ENCODE assay signal across 8 cellular contexts in genomic region chr2:231708050-231708772, GRCh38. TPM values are rescaled to one million over a fixed set of nuclear protein-coding genes. Genes with fewer than 3 reads are reported as not detected.
DNase-seq lines count a peak whose midpoint lies in the region; ATAC-seq and TF ChIP-seq lines count a peak whose summit lies in the region.

TSS of gene PTMA (plus strand) at chr2:231708525. CDS start at chr2:231708707, 182 bp downstream.

- ATAC-seq in gastroesophageal sphincter = peak; percentile 85

- TF ChIP-seq POLR2A in NB4 (IDR thresholded peaks at IDR 0.05; ENCODE audit: extremely low read depth, insufficient read length) (peak; percentile 96), gastroesophageal sphincter (IDR thresholded peaks at IDR 0.05) (peak; percentile 98 to 99)

- peaks cover 3% of the 10 kb centered on the region; the same call in 1 of the 2 replicates for H3K27me3 Mint-ChIP-seq in HFFc6 (ENCODE audit: insufficient read depth)
- peaks cover 5% of the 10 kb centered on the region for H3K27me3 Mint-ChIP-seq in activated naive CD4-positive, alpha-beta T cell treated with anti-CD3 and anti-CD28 coated beads, Interleukin-2, amount 10 ng/mL, durations not matched to agents 7 days and 5 days

- H3K9me3 ChIP-seq in SK-N-MC (ENCODE audit: low read depth, low read length) = 0 out of 2 replicates have a peak, but pooled peaks cover 3% of the 10 kb centered on the region
- H3K9me3 ChIP-seq in gastroesophageal sphincter = no peaks in the 10 kb centered on the region

- DNase-seq in GM04503 (ENCODE audit: low read depth) (peak; percentile 93), HFFc6 (peak; percentile 99), NB4 (ENCODE audit: low read depth) (peak; percentile 100), SK-N-MC (ENCODE audit: low read depth, low spot score) (peak; percentile 95), non-pigmented ciliary epithelial cell (ENCODE audit: low read depth) (peak; percentile 98), superior temporal gyrus (ENCODE audit: extremely low spot score) (peak; percentile 100)
- DNase-seq in activated naive CD4-positive, alpha-beta T cell treated with anti-CD3 and anti-CD28 coated beads, Interleukin-2, amount 10 ng/mL, durations not matched to agents 7 days and 5 days = peak; percentile 99

- H3K9me3 Mint-ChIP-seq in HFFc6 = no peaks in the 10 kb centered on the region
- no peaks in the 10 kb centered on the region for H3K9me3 Mint-ChIP-seq in activated naive CD4-positive, alpha-beta T cell treated with anti-CD3 and anti-CD28 coated beads, Interleukin-2, amount 10 ng/mL, durations not matched to agents 7 days and 5 days

- H3K4me1 ChIP-seq in gastroesophageal sphincter = peaks cover 0 to 71% (median 20%) of the 10 kb centered on the region in 3 donors

- H3K4me1 Mint-ChIP-seq in HFFc6 (ENCODE audit: low read depth) = peaks cover 19% of the 10 kb centered on the region
- peaks cover 40% of the 10 kb centered on the region for H3K4me1 Mint-ChIP-seq in activated naive CD4-positive, alpha-beta T cell treated with anti-CD3 and anti-CD28 coated beads, Interleukin-2, amount 10 ng/mL, durations not matched to agents 7 days and 5 days

- H3K27ac ChIP-seq in SK-N-MC = peak within 1 kb of the TSS; percentile 94
- H3K27ac ChIP-seq in gastroesophageal sphincter = peak within 1 kb of the TSS; percentile 93 to 100 (median 100)

- peaks cover 35% of the 10 kb centered on the region for H3K36me3 ChIP-seq in SK-N-MC (ENCODE audit: insufficient read depth, low read length)
- H3K36me3 ChIP-seq in gastroesophageal sphincter = peaks cover 0 to 18% of the 10 kb centered on the region in 2 donors

- peaks cover 24% of the 10 kb centered on the region for H3K36me3 Mint-ChIP-seq in HFFc6 (ENCODE audit: low read depth)
- H3K36me3 Mint-ChIP-seq in activated naive CD4-positive, alpha-beta T cell treated with anti-CD3 and anti-CD28 coated beads, Interleukin-2, amount 10 ng/mL, durations not matched to agents 7 days and 5 days = peaks cover 30% of the 10 kb centered on the region

- WGBS in gastroesophageal sphincter (ENCODE audit: low coverage in 1 of 2), 2 donors = 0% methylated on average over 21 of the region's 83 CpGs; no CpG with 5 or more reads in 1 of the 2 donors

- peak within 1 kb of the TSS; percentile 96 for H3K4me3 Mint-ChIP-seq in HFFc6
- peak within 1 kb of the TSS; percentile 99 for H3K4me3 Mint-ChIP-seq in activated naive CD4-positive, alpha-beta T cell treated with anti-CD3 and anti-CD28 coated beads, Interleukin-2, amount 10 ng/mL, durations not matched to agents 7 days and 5 days

- H3K9ac ChIP-seq in SK-N-MC (ENCODE audit: insufficient read length) = peak within 1 kb of the TSS; percentile 98

- no peak for TF ChIP-seq CTCF in HFFc6 (IDR thresholded peaks at IDR 0.05)
- TF ChIP-seq CTCF in NB4 (IDR thresholded peaks at IDR 0.05; ENCODE audit: low read depth, low read length) = no peak
- TF ChIP-seq CTCF in gastroesophageal sphincter (IDR thresholded peaks at IDR 0.05) = peak in 2 of 4 experiments; percentile 9 to 18

- H3K4me3 ChIP-seq in NB4 (ENCODE audit: low read depth, low read length) (peak within 1 kb of the TSS; percentile 97), SK-N-MC (peak within 1 kb of the TSS; percentile 98), gastroesophageal sphincter (peak within 1 kb of the TSS; percentile 70 to 99)

- H3K27me3 ChIP-seq in gastroesophageal sphincter = no peaks in the 10 kb centered on the region

- peak within 1 kb of the TSS; percentile 99 for H3K27ac Mint-ChIP-seq in HFFc6
- peak within 1 kb of the TSS; percentile 100 for H3K27ac Mint-ChIP-seq in activated naive CD4-positive, alpha-beta T cell treated with anti-CD3 and anti-CD28 coated beads, Interleukin-2, amount 10 ng/mL, durations not matched to agents 7 days and 5 days

- TF ChIP-seq EP300 in gastroesophageal sphincter (IDR thresholded peaks at IDR 0.05) = no peak

- CTCF ChIA-PET in activated naive CD4-positive, alpha-beta T cell treated with anti-CD3 and anti-CD28 coated beads, Interleukin-2, amount 10 ng/mL, durations not matched to agents 7 days and 5 days (lab: Charles Lee) = interaction anchor here (1.7 to 4.1 kb wide), 3 partner anchors 21 to 95 kb away, joined by 4 to 32 read pairs (median 28); no protein-coding TSS in a partner anchor

RNA-seq across cellular contexts. Expression of gene PTMA, which starts in this region (rescaled TPM):
- total RNA-seq in HFFc6 (2021; fragmentation: NEBNext Ultra II Directional; extraction: Animal tissue kit (Norgen Biotek cat#: 25700)) = 100 to 1,000 TPM; 467 to 853 (median 787) TPM
- 100 to 1,000 TPM; 683 to 866 (median 805) TPM for total RNA-seq in gastroesophageal sphincter

Comparison
In these comparisons a context has a peak if more than half of its experiments do, and no peak if none do; other contexts are left out.
1. Peak in every context shown above with its lines: DNase-seq, ATAC-seq, H3K4me3 ChIP-seq and H3K27ac ChIP-seq.